Comparison of ENCODE assay signal across 11 cellular contexts in genomic region chr14:96986701-96987474, GRCh38.
DNase-seq lines count a peak whose midpoint lies in the region; ATAC-seq and TF ChIP-seq lines count a peak whose summit lies in the region.
"Had no signal": no experiment of that assay in that cellular context is flagged by ENCODE, and none has a peak within 500 bp of the region (broad histone marks: within the 10 kb centered on the region; RNA-seq: fewer than 3 reads in every experiment).

No MANE protein-coding gene starts in this region.

- H3K36me3 ChIP-seq in mucosa of descending colon (ENCODE audit: low read depth), result no peaks in the 10 kb centered on the region

- H3K4me3 ChIP-seq in mucosa of descending colon, result no peak overlapping the region

- ATAC-seq in GM21423 (IDR thresholded peaks at IDR 0.05; ENCODE audit: unreplicated experiment), result peak; percentile 52
- peak; percentile 25 for ATAC-seq in mucosa of descending colon
- ATAC-seq in Right ventricle myocardium inferior, result no peak

- intact Hi-C loops in mucosa of descending colon (cut with DNase I, micrococcal nuclease), result no loop called here
- intact Hi-C loops in Right ventricle myocardium inferior (cut with DNase I), result no loop called here

- peak; percentile 98 for DNase-seq in DMS79 treated with DMSO at 0.1 percent for 48 hours (lab: John Stamatoyannopoulos, UW)
- peak; percentile 14 to 67 for DNase-seq in NOMO-1 (lab: John Stamatoyannopoulos, UW; ENCODE audit: unreplicated experiment in 2 of 2)
- no peak for DNase-seq in mucosa of descending colon
- DNase-seq in SIG-M5 (lab: John Stamatoyannopoulos, UW), result no peak
- no peak for DNase-seq in middle frontal gyrus (ENCODE audit: extremely low spot score, low spot score)
- no peak for DNase-seq in NCI-H345 (lab: John Stamatoyannopoulos, UW)
- DNase-seq in Right ventricle myocardium inferior (ENCODE audit: missing footprints), result no peak
- DNase-seq: activated CD4-positive, alpha-beta memory T cell treated with anti-CD3 and anti-CD28 coated beads, Interleukin-2, amount 10 ng/mL, durations not matched to agents 7 days and 5 days; GF-D8; NCI-H1436 treated with DMSO at 0.1 percent for 48 hours had no signal

- H3K9me3 ChIP-seq in mucosa of descending colon, result no peaks in the 10 kb centered on the region

- no peak for TF ChIP-seq CTCF in mucosa of descending colon (IDR thresholded peaks at IDR 0.05)

- H3K4me1 ChIP-seq in mucosa of descending colon (ENCODE audit: low read depth), result no peaks in the 10 kb centered on the region

Comparison
In these comparisons a context has a peak if more than half of its experiments do, and no peak if none do; other contexts are left out.
1. DNase-seq: peak in DMS79 treated with DMSO at 0.1 percent for 48 hours (single experiment) and NOMO-1 (2 of 2); none in mucosa of descending colon (0 of 3), SIG-M5 (single experiment), middle frontal gyrus (single experiment), NCI-H345 (single experiment) and Right ventricle myocardium inferior (single experiment).